ENCODE assay signal across 8 cellular contexts in the genomic region with DNA sequence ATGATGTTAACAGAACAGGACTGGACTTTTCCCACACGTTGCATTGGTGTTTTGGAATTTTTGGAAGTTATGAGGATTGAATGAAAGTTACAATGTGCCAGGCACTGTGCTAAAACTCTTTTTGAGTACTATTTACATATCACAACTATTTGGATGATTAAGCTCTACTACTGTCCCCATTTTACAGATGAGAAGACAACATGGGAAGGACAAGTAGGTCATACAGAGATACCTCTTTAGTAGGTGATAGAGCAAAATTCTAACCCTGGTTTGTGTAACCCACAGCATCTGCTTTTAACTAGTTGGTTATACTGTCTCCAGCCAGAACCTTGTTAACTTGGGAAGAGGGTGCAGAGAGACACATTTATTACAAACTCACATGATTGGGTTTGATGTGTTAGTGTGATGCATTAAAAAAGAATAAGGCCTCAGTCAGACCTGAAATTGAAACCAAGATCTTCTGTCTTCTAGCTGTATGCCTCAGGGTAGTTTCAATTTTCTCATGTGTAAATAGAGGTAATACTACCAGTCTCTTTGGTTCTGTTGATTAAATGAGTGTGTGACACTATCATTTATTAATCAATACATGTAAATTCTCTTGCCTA.
DNase-seq lines count a peak whose midpoint lies in the region; ATAC-seq and TF ChIP-seq lines count a peak whose summit lies in the region.

No MANE protein-coding gene starts in this region.

- no peaks in the 10 kb centered on the region for H3K9me2 ChIP-seq in Loucy (replicated peaks; ENCODE audit: low read depth, low read length)

- peak overlapping the region; percentile 99 for H3K4me3 ChIP-seq in Loucy (ENCODE audit: low read length, poor library complexity, severe bottlenecking)
- peak overlapping the region; percentile 99 for H3K4me3 ChIP-seq in iPS-18a (ENCODE audit: low read length)

- H3K27ac ChIP-seq in iPS-18a (ENCODE audit: low read length): no peak overlapping the region

- H3K4me2 ChIP-seq in Loucy (ENCODE audit: low read depth, low read length, poor library complexity, severe bottlenecking): peak overlapping the region; percentile 86

- ATAC-seq in GM21526 (IDR thresholded peaks at IDR 0.05; ENCODE audit: low FRiP score, unreplicated experiment): peak; percentile 59

- H2AFZ ChIP-seq in Loucy (ENCODE audit: low read length): no peak overlapping the region

- H3K27me3 ChIP-seq in Loucy (ENCODE audit: insufficient read depth, low read length, poor library complexity, severe bottlenecking) (peaks cover 4% of the 10 kb centered on the region), iPS-18a (ENCODE audit: control insufficient read depth, insufficient read depth, low read length) (no peaks in the 10 kb centered on the region)

- peak; percentile 32 for DNase-seq in GM10266 (ENCODE audit: extremely low spot score)
- DNase-seq in SKM-1 (lab: John Stamatoyannopoulos, UW; ENCODE audit: unreplicated experiment): no peak
- no peak for DNase-seq in GOT3 (lab: John Stamatoyannopoulos, UW)
- no peak for DNase-seq in NCI-H82 treated with DMSO at 0.1 percent for 48 hours (lab: John Stamatoyannopoulos, UW; ENCODE audit: unreplicated experiment)
- no peak for DNase-seq in kidney tubule cell (ENCODE audit: low spot score)

- H3K9me3 ChIP-seq in Loucy (ENCODE audit: insufficient read depth, low read depth, low read length): no peaks in the 10 kb centered on the region
- no peaks in the 10 kb centered on the region for H3K9me3 ChIP-seq in iPS-18a (ENCODE audit: control insufficient read depth, low read depth, low read length)

- H3K36me3 ChIP-seq in Loucy (ENCODE audit: insufficient read depth, low read length) (peaks cover 17% of the 10 kb centered on the region), iPS-18a (ENCODE audit: control insufficient read depth, low read depth, low read length) (peaks cover 42% of the 10 kb centered on the region)

- H4K20me1 ChIP-seq in Loucy (ENCODE audit: insufficient read depth, low read length, poor library complexity, severe bottlenecking): peaks cover 40% of the 10 kb centered on the region

- H3K4me1 ChIP-seq in Loucy (ENCODE audit: insufficient read depth, low read length, poor library complexity, severe bottlenecking) (peaks cover 35% of the 10 kb centered on the region), iPS-18a (ENCODE audit: control insufficient read depth, low read depth, low read length) (peaks cover 14% of the 10 kb centered on the region)

- peak overlapping the region; percentile 99 for H3K9ac ChIP-seq in Loucy (ENCODE audit: low read depth, low read length, poor library complexity, severe bottlenecking)
- peak overlapping the region; percentile 97 for H3K9ac ChIP-seq in iPS-18a (ENCODE audit: low read length)

- peaks cover 44% of the 10 kb centered on the region for H3K79me2 ChIP-seq in Loucy (ENCODE audit: insufficient read depth, low read length)

- no peaks in the 10 kb centered on the region for H3F3A ChIP-seq in Loucy (ENCODE audit: low read depth)

- no peak for TF ChIP-seq CTCF in GM10266 (IDR thresholded peaks at IDR 0.05; ENCODE audit: control insufficient read depth, insufficient read depth, low read depth, missing control alignments)
- TF ChIP-seq CTCF in Loucy (conservative IDR thresholded peaks at IDR 0.05; ENCODE audit: low read length): no peak
